Comparison of ENCODE assay signal across 8 cellular contexts in the genomic region with DNA sequence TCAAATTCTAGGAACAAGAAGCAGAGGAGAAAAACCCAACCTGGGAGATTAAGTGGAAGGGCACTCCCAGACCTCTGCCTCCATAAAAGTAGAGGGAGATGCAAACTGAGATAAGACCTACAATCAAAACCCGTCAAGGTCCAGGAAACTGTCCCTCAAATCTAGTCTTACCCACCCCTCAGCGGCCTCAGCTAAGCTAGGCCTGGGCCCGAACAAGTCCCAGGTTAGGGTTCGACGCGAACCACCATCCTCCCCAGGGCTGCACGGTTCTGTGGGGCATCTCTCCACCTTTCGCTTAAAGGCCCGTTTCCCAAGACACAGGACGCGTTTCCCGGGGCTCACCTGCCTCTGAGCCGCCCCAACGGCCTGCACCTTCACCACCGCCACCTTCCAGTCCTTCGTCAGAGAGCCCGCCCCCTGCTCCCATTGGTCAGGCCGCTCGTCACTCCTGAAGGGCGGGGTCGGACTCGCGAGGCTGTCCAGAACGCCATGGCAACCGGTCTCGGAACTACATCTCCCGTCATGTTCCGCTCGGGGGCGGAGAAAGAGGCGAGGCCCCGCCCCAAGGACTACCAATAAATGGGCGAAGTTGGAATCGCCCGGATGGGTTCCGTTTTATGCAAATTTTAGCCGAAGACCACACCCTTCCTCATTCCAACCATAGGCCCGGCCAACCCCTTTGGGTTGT. TPM values are rescaled to one million over a fixed set of nuclear protein-coding genes. Genes with fewer than 3 reads are reported as not detected.
DNase-seq lines count a peak whose midpoint lies in the region; ATAC-seq and TF ChIP-seq lines count a peak whose summit lies in the region.

A gene (minus strand): TSS at position 403 of the 688 bp plus-strand sequence. CDS start 10,190 bp downstream, outside the sequence.

- H2AFZ ChIP-seq in PC-3 (ENCODE audit: low read length) = peak within 1 kb of the TSS; percentile 93

- BruUV-seq in PC-3 (replicated peaks; lab: Mats Ljungman, UMichigan) = TSS peak; percentile 76

- no peaks in the 10 kb centered on the region for H4K20me1 ChIP-seq in PC-3 (ENCODE audit: low read length)

- POLR2A ChIA-PET in PC-3 (lab: Charles Lee; ENCODE audit: unreplicated experiment) = interaction anchor here (0.6 kb wide), 1 partner anchor 99 kb away, joined by 6 read pairs; a partner anchor contains a TSS

- H3K27ac ChIP-seq in PC-3 (ENCODE audit: low read length) = peak within 1 kb of the TSS; percentile 61
- H3K27ac ChIP-seq in epithelial cell of prostate = peak within 1 kb of the TSS; percentile 85

- peak within 1 kb of the TSS; percentile 78 for H3K9ac ChIP-seq in PC-3 (ENCODE audit: low read length)

- no peaks in the 10 kb centered on the region for H3K9me2 ChIP-seq in PC-3 (replicated peaks; ENCODE audit: low read length)

- H3K4me3 ChIP-seq in PC-3 (ENCODE audit: low read length) (peak within 1 kb of the TSS; percentile 91), mucosa of descending colon (peak within 1 kb of the TSS; percentile 96)

- intact Hi-C loops in PC-3 (cut with micrococcal nuclease) = loop anchor here (1.0 to 2.0 kb wide), 4 partner anchors 119 to 274 kb away; a partner anchor contains a TSS
- intact Hi-C loops in mucosa of descending colon (cut with DNase I, micrococcal nuclease) = loop anchor here in 1 of 2 donors (10.0 kb wide), 1 partner anchor 253 kb away; no protein-coding TSS in a partner anchor

- H3F3A ChIP-seq in PC-3 (ENCODE audit: low read length, unreplicated experiment) = no peaks in the 10 kb centered on the region

- peaks cover 73% of the 10 kb centered on the region for H3K79me2 ChIP-seq in PC-3 (ENCODE audit: low read length)

- TF ChIP-seq RAD21 in Ishikawa (IDR thresholded peaks at IDR 0.05; ENCODE audit: low read depth) = no peak

- H3K4me2 ChIP-seq in PC-3 (ENCODE audit: low read length) = peak within 1 kb of the TSS; percentile 92

- H3K9me3 ChIP-seq in PC-3 (ENCODE audit: low read length) (no peaks in the 10 kb centered on the region), mucosa of descending colon (no peaks in the 10 kb centered on the region)

- no peaks in the 10 kb centered on the region for H3K36me3 ChIP-seq in PC-3 (ENCODE audit: low read depth, low read length)
- no peaks in the 10 kb centered on the region for H3K36me3 ChIP-seq in mucosa of descending colon (ENCODE audit: low read depth)

- no peak for TF ChIP-seq EP300 in Ishikawa (IDR thresholded peaks at IDR 0.05; ENCODE audit: borderline replicate concordance)

- DNase-seq in DMS114 treated with DMSO at 0.1 percent for 48 hours (lab: John Stamatoyannopoulos, UW; ENCODE audit: unreplicated experiment) = peak; percentile 95
- DNase-seq in PC-3 = peak; percentile 100
- peak; percentile 99 for DNase-seq in activated T-cell treated with anti-CD3 and anti-CD28 coated beads for 48 hours (ENCODE audit: low read depth)
- DNase-seq in epithelial cell of prostate (ENCODE audit: low read depth, low spot score) = peak; percentile 98
- peak; percentile 100 for DNase-seq in mucosa of descending colon
- DNase-seq in stimulated activated CD8-positive, alpha-beta memory T cell treated with anti-CD3 and anti-CD28 coated beads, Interleukin-4, amount 100 ng/mL, for 24 hours (ENCODE audit: low read depth) = peak; percentile 100

- no peaks in the 10 kb centered on the region for H3K27me3 ChIP-seq in PC-3 (ENCODE audit: low read length)

- TF ChIP-seq CTCF in PC-3 (conservative IDR thresholded peaks at IDR 0.05; ENCODE audit: low read depth, low read length) (no peak), mucosa of descending colon (IDR thresholded peaks at IDR 0.05) (no peak)

- CTCF ChIA-PET in PC-3 (lab: Charles Lee) = interaction anchor here (0.7 kb wide), 1 partner anchor 36 kb away, joined by 4 read pairs; no protein-coding TSS in a partner anchor

- peak; percentile 80 for ATAC-seq in GM21576 (IDR thresholded peaks at IDR 0.05; ENCODE audit: unreplicated experiment)
- peak; percentile 77 for ATAC-seq in PC-3
- ATAC-seq in mucosa of descending colon = peak; percentile 87

- H3K4me1 ChIP-seq in PC-3 (ENCODE audit: insufficient read depth, low read length) = peaks cover 26% of the 10 kb centered on the region
- H3K4me1 ChIP-seq in mucosa of descending colon (ENCODE audit: low read depth) = peaks cover 14% of the 10 kb centered on the region

TF ChIP-seq in Ishikawa, 13 proteins besides CTCF, POLR2A, EP300 and RAD21:
- TF ChIP-seq YY1 (IDR thresholded peaks at IDR 0.05; ENCODE audit: low read depth) (no peak; the same call in 1 of the 2 replicates), CREB1 (IDR thresholded peaks at IDR 0.05; ENCODE audit: low read depth) (peak; percentile 59), TAF1 (IDR thresholded peaks at IDR 0.05; ENCODE audit: low read depth) (peak; percentile 88), TEAD4 (IDR thresholded peaks at IDR 0.05) (0 out of 2 replicates have a peak, but pooled peaks have one; percentile 54), ZBTB7A (IDR thresholded peaks at IDR 0.05; ENCODE audit: low read depth) (no peak), FOXM1 (IDR thresholded peaks at IDR 0.05; ENCODE audit: borderline replicate concordance, low read depth) (no peak), TCF12 (IDR thresholded peaks at IDR 0.05; ENCODE audit: low read depth) (no peak), EGR1 (IDR thresholded peaks at IDR 0.05) (no peak)
- TF ChIP-seq, protein P1, sequence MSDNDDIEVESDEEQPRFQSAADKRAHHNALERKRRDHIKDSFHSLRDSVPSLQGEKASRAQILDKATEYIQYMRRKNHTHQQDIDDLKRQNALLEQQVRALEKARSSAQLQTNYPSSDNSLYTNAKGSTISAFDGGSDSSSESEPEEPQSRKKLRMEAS (IDR thresholded peaks at IDR 0.05) = peak; percentile 50; the same call in 1 of the 2 replicates

RNA-seq across cellular contexts. Expression of the gene that starts here (rescaled TPM):
- total RNA-seq in PC-3 (2014; rRNA removed) = 12.4 and 16.6 TPM in 2 replicates
- total RNA-seq in mucosa of descending colon = 10 to 100 TPM; 33.1 to 55.5 (median 34.0) TPM

Comparison
In these comparisons a context has a peak if more than half of its experiments do, and no peak if none do; other contexts are left out.
1. Peak in every context shown above with its lines: DNase-seq, ATAC-seq, H3K4me3 ChIP-seq and H3K27ac ChIP-seq.